8 cellular contexts compared by ENCODE assay signal in the genomic region with DNA sequence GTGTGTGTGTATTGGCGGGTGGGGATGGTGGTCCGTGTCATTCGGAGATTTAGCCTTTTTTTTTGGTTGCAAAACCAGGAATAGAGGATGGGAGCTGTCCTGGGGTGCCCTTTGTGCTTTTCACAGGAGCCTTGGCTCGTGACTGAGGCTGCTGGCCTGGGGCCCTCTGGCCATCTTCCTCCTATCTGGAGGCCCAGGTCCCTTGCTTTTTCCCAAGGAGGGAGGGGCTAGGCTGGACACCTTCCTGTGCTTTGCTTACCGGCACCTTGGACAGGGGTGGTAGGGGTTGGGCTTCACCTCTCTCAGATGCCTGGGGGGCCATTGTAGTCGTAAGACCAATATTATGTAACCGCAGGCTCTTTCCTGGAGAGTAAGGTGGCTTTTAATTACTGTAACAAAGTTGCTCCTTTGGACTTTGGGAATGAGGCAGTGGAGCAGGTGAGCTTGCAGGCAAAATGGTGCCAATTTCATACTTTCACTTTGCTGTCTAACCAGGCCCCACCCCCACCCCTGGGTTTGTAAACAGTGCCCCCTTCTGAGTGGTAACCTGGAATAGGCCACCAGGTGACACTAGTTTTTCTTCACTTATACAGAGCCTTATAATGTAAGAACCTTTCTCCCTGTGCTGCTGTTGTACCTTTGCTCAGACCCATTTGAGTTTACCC. TPM values are rescaled to one million over a fixed set of nuclear protein-coding genes. Genes with fewer than 3 reads are reported as not detected.
A peak's percentile ranks its signal among the peaks of the same experiment; 100 is the strongest.
DNase-seq lines count a peak whose midpoint lies in the region; ATAC-seq, FAIRE-seq and TF ChIP-seq lines count a peak whose summit lies in the region.

No MANE protein-coding gene starts in this region.

- FAIRE-seq in H1 (lab: Jason Lieb, UNC), result no peak

- H2AK5ac ChIP-seq in H1 (ENCODE audit: low read depth, low read length), result no peak overlapping the region

- peaks cover 20% of the 10 kb centered on the region for H3K79me1 ChIP-seq in H1 (ENCODE audit: low read depth, low read length)

- H3K9me3 ChIP-seq in H1 (ENCODE audit: insufficient read depth in 2 of 2, low read depth in 1 of 2, low read length in 1 of 2) (no peaks in the 10 kb centered on the region), mucosa of rectum (ENCODE audit: control insufficient read depth in 2 of 2, low read length in 2 of 2) (no peaks in the 10 kb centered on the region), suprapubic skin (no peaks in the 10 kb centered on the region)

- peaks cover 30% of the 10 kb centered on the region for H3K36me3 Mint-ChIP-seq in activated CD4-positive, alpha-beta memory T cell treated with anti-CD3 and anti-CD28 coated beads for 36 hours

- CTCF ChIA-PET in activated CD4-positive, alpha-beta memory T cell treated with anti-CD3 and anti-CD28 coated beads for 36 hours (lab: Charles Lee), result interaction anchor here (1.4 to 1.7 kb wide), 2 partner anchors 28 to 84 kb away, joined by 4 to 5 read pairs; no protein-coding TSS in a partner anchor
- CTCF ChIA-PET in H1 (lab: Charles Lee; ENCODE audit: partially characterized antibody), result interaction anchor here (0.7 to 1.8 kb wide), 6 partner anchors 13 to 224 kb away, joined by 3 to 4 read pairs (median 4); no protein-coding TSS in a partner anchor

- H4K20me1 ChIP-seq in H1 (replicated peaks in 1 of 2; ENCODE audit: control insufficient read depth in 1 of 2, insufficient read depth in 2 of 2, low read length in 2 of 2), result peaks cover 38 to 47% of the 10 kb centered on the region in 2 experiments

- H3K9ac ChIP-seq in H1 (replicated peaks in 1 of 4; ENCODE audit: extremely low read depth in 1 of 4, low read depth in 3 of 4, low read length in 3 of 4) (peak overlapping the region; percentile 80 to 95 (median 82)), mucosa of rectum (ENCODE audit: low read depth in 1 of 2, low read length in 2 of 2) (peak overlapping the region; percentile 80 to 95)

- H3K4ac ChIP-seq in H1 (replicated peaks; ENCODE audit: insufficient read length, low read depth, low read length), result no peak overlapping the region

- peaks cover 6 to 44% (median 17%) of the 10 kb centered on the region in 4 experiments for H3K36me3 ChIP-seq in H1 (ENCODE audit: control insufficient read depth in 2 of 4, insufficient read depth in 4 of 4, low read length in 3 of 4)
- peaks cover 10 to 39% of the 10 kb centered on the region in 2 donors for H3K36me3 ChIP-seq in mucosa of rectum (ENCODE audit: control insufficient read depth in 2 of 2, insufficient read depth in 2 of 2, low read length in 2 of 2)
- peaks cover 17% of the 10 kb centered on the region for H3K36me3 ChIP-seq in suprapubic skin

- no peaks in the 10 kb centered on the region for H3K27me3 Mint-ChIP-seq in activated CD4-positive, alpha-beta memory T cell treated with anti-CD3 and anti-CD28 coated beads for 36 hours

- H3K14ac ChIP-seq in H1 (ENCODE audit: insufficient read length), result peak overlapping the region; percentile 31

- H3K18ac ChIP-seq in H1 (ENCODE audit: extremely low read depth, low read length), result 0 out of 2 replicates have a peak overlapping the region, but pooled peaks have one; percentile 26

- intact Hi-C loops in activated CD4-positive, alpha-beta memory T cell treated with anti-CD3 and anti-CD28 coated beads for 36 hours (cut with micrococcal nuclease), result loop anchor here (5.0 to 10.0 kb wide), 4 partner anchors 97 to 1020 kb away; a partner anchor contains a TSS

- H3K27ac ChIP-seq in H1 (ENCODE audit: low read depth, low read length) (no peak overlapping the region), mucosa of rectum (ENCODE audit: low read depth in 2 of 2, low read length in 2 of 2) (peak overlapping the region; percentile 85 to 93), suprapubic skin (peak overlapping the region; percentile 90)

- TF ChIP-seq EP300 in H1 (IDR thresholded peaks at IDR 0.05; ENCODE audit: borderline replicate concordance in 1 of 2, low read depth in 2 of 2, low read length in 2 of 2) (no peak), suprapubic skin (IDR thresholded peaks at IDR 0.05) (no peak)

- H2BK12ac ChIP-seq in H1 (ENCODE audit: low read depth, low read length), result 0 out of 2 replicates have a peak overlapping the region, but pooled peaks have one; percentile 17

- no peak overlapping the region for H2BK5ac ChIP-seq in H1 (ENCODE audit: low read depth, low read length)

- POLR2A ChIA-PET in activated CD4-positive, alpha-beta memory T cell treated with anti-CD3 and anti-CD28 coated beads for 36 hours (lab: Charles Lee), result interaction anchor here (1.3 to 2.6 kb wide), 3 partner anchors 78 to 84 kb away, joined by 4 to 21 read pairs (median 9); a partner anchor contains a TSS
- POLR2A ChIA-PET in H1 (lab: Charles Lee; ENCODE audit: partially characterized antibody), result interaction anchor here (0.7 to 16.6 kb wide), 11 partner anchors 7 to 223 kb away, joined by 3 to 292 read pairs (median 4); a partner anchor contains a TSS

- H3K4me3 ChIP-seq in H1 (ENCODE audit: extremely low read depth in 1 of 4, insufficient read depth in 2 of 4, low read depth in 3 of 4, low read length in 4 of 4) (peak overlapping the region; percentile 78 to 91 (median 84)), mucosa of rectum (ENCODE audit: low read length in 2 of 2) (peak overlapping the region; percentile 90 to 95), suprapubic skin (peak overlapping the region; percentile 94)

- peak overlapping the region; percentile 9 for H3K56ac ChIP-seq in H1 (replicated peaks; ENCODE audit: insufficient read length, low read depth, low read length)

- DNase-seq in NOMO-1 (lab: John Stamatoyannopoulos, UW; ENCODE audit: unreplicated experiment in 2 of 2) (peak; percentile 15 to 22), NOMO-1 treated with dmso at 0.1 percent for 144 hours (lab: John Stamatoyannopoulos, UW; ENCODE audit: unreplicated experiment) (no peak), NCI-H2029 (lab: John Stamatoyannopoulos, UW) (peak; percentile 26), H1 (ENCODE audit: low read depth in 1 of 2, low spot score in 2 of 2) (peak in 1 of 2 experiments; percentile 58), suprapubic skin (ENCODE audit: low spot score in 2 of 2) (no peak)
- DNase-seq in activated CD4-positive, alpha-beta memory T cell treated with anti-CD3 and anti-CD28 coated beads for 36 hours, result peak; percentile 70

- peak in 1 of 2 experiments; percentile 40; a peak in 2 of 4 replicates for TF ChIP-seq RAD21 in H1 (IDR thresholded peaks at IDR 0.05 in 1 of 2, conservative IDR thresholded peaks at IDR 0.05 in 1 of 2; ENCODE audit: low read depth in 2 of 2, low read length in 2 of 2)

- peak overlapping the region; percentile 84 for H3K4me3 Mint-ChIP-seq in activated CD4-positive, alpha-beta memory T cell treated with anti-CD3 and anti-CD28 coated beads for 36 hours

- 5% methylated on average over 7 of the region's 7 CpGs; no CpG with 5 or more reads in 1 of the 2 experiments for WGBS in H1 (ENCODE audit: extremely low coverage in 1 of 2, insufficient coverage in 1 of 2, insufficient read length in 1 of 2, insufficient replicate concordance in 2 of 2, low coverage in 1 of 2, low lambda C conversion rate in 2 of 2, missing lambda C conversion rate in 1 of 2), 2 experiments
- 0% methylated on average over 7 of the region's 7 CpGs for WGBS in suprapubic skin

- peak overlapping the region; percentile 75 to 86 for H3K4me2 ChIP-seq in H1 (ENCODE audit: insufficient read depth in 1 of 2, low read depth in 2 of 2, low read length in 2 of 2)

- no peak overlapping the region for H3K23ac ChIP-seq in H1 (ENCODE audit: insufficient read length)

- H4K91ac ChIP-seq in H1 (replicated peaks; ENCODE audit: insufficient read length, low read length), result no peak overlapping the region

- TF ChIP-seq CTCF in H1 (IDR thresholded peaks at IDR 0.05; ENCODE audit: control extremely low read depth in 1 of 3, insufficient read depth in 1 of 3, low read depth in 1 of 3, low read length in 3 of 3), result peak; percentile 5 to 30 (median 22); a peak in 3 of 4 replicates
- TF ChIP-seq CTCF in suprapubic skin (IDR thresholded peaks at IDR 0.05), result no peak

- no peak overlapping the region for H2BK120ac ChIP-seq in H1 (replicated peaks; ENCODE audit: low read depth, low read length)

- no peak overlapping the region for H2BK15ac ChIP-seq in H1 (ENCODE audit: low read length)

- no peak overlapping the region for H4K8ac ChIP-seq in H1 (ENCODE audit: extremely low read depth, insufficient read depth, low read length)

- H4K5ac ChIP-seq in H1 (ENCODE audit: insufficient read length, low read depth, low read length), result no peak overlapping the region

- H3K27ac Mint-ChIP-seq in activated CD4-positive, alpha-beta memory T cell treated with anti-CD3 and anti-CD28 coated beads for 36 hours, result peak overlapping the region; percentile 81

- H3K27me3 ChIP-seq in H1 (replicated peaks in 1 of 4; ENCODE audit: control insufficient read depth in 3 of 4, extremely low read depth in 1 of 4, insufficient read depth in 3 of 4, low read length in 3 of 4) (no peaks in the 10 kb centered on the region; a peak in 1 of 7 replicates), mucosa of rectum (ENCODE audit: control insufficient read depth in 2 of 2, insufficient read depth in 2 of 2, low read length in 2 of 2) (no peaks in the 10 kb centered on the region), suprapubic skin (no peaks in the 10 kb centered on the region)

- H2AFZ ChIP-seq in H1 (ENCODE audit: low read length), result no peak overlapping the region

- peaks cover 43% of the 10 kb centered on the region for H3K4me1 Mint-ChIP-seq in activated CD4-positive, alpha-beta memory T cell treated with anti-CD3 and anti-CD28 coated beads for 36 hours (ENCODE audit: low read depth)

- no peaks in the 10 kb centered on the region for H3K9me3 Mint-ChIP-seq in activated CD4-positive, alpha-beta memory T cell treated with anti-CD3 and anti-CD28 coated beads for 36 hours

- H3K4me1 ChIP-seq in H1 (replicated peaks in 1 of 4; ENCODE audit: control insufficient read depth in 3 of 4, insufficient read depth in 4 of 4, low read length in 3 of 4) (peaks cover 11 to 24% (median 18%) of the 10 kb centered on the region in 4 experiments), mucosa of rectum (ENCODE audit: control insufficient read depth in 2 of 2, insufficient read depth in 2 of 2, low read length in 2 of 2) (peaks cover 15 to 28% of the 10 kb centered on the region in 2 donors), suprapubic skin (peaks cover 34% of the 10 kb centered on the region)

- peak; percentile 20 to 43; a peak in 2 of 3 replicates for TF ChIP-seq POLR2A in H1 (IDR thresholded peaks at IDR 0.05; ENCODE audit: control extremely low read depth in 1 of 2, low read depth in 2 of 2, low read length in 2 of 2)
- TF ChIP-seq POLR2A in suprapubic skin (IDR thresholded peaks at IDR 0.05), result no peak

- H3K79me2 ChIP-seq in H1 (ENCODE audit: control insufficient read depth in 1 of 2, insufficient read depth in 2 of 2, low read length in 2 of 2), result peaks cover 46 to 61% of the 10 kb centered on the region in 2 experiments

- no peak for ATAC-seq in HG03095 (IDR thresholded peaks at IDR 0.05; ENCODE audit: unreplicated experiment)

- H2BK20ac ChIP-seq in H1 (ENCODE audit: low read length), result no peak overlapping the region

- H3K23me2 ChIP-seq in H1 (ENCODE audit: low read depth, low read length), result peaks cover 11% of the 10 kb centered on the region

RNA-seq across cellular contexts. Expression of a gene that starts 1.2 kb away (rescaled TPM):
- 10 to 100 TPM; 24.8 to 26.8 TPM for total RNA-seq in activated CD4-positive, alpha-beta memory T cell treated with anti-CD3 and anti-CD28 coated beads for 36 hours
- total RNA-seq in H1 (2021; fragmentation: NEBNext Ultra II Directional; extraction: Animal tissue kit (Norgen Biotek cat#: 25700)), result 49.7 and 52.7 TPM in 2 replicates
- polyA plus RNA-seq in H1 (2011; rRNA removed), result 19.8 and 21.6 TPM in 2 replicates
- polyA plus RNA-seq in H1 (2011; cell fraction: cytosol; rRNA removed), result 24.8 TPM
- polyA plus RNA-seq in H1 (2011; cell fraction: nucleus; rRNA removed), result 13.0 TPM
- polyA plus RNA-seq in H1 (2012, experiment 1 of 2), result 55.1 to 71.7 TPM (median 59.8 TPM) in 4 replicates
- polyA plus RNA-seq in H1 (2012, experiment 2 of 2), result 23.3 TPM
- polyA plus RNA-seq in H1 (2013, experiment 1 of 2), result 20.9 TPM
- 21.2 TPM for polyA plus RNA-seq in H1 (2013, experiment 2 of 2)
- 32.7 and 36.5 TPM in 2 replicates for polyA minus RNA-seq in H1 (2011; rRNA and poly(A)+ RNA removed)
- polyA minus RNA-seq in H1 (2011; cell fraction: cytosol; rRNA and poly(A)+ RNA removed), result 18.9 TPM
- polyA minus RNA-seq in H1 (2011; cell fraction: nucleus; rRNA and poly(A)+ RNA removed), result 17.3 TPM
- total RNA-seq in suprapubic skin, result 10 to 100 TPM; 14.6 to 22.4 (median 16.5) TPM

Comparison
In these comparisons a context has a peak if more than half of its experiments do, and no peak if none do; other contexts are left out.
1. DNase-seq: peak in NOMO-1 (2 of 2), NCI-H2029 (single experiment) and activated CD4-positive, alpha-beta memory T cell treated with anti-CD3 and anti-CD28 coated beads for 36 hours (single experiment); none in NOMO-1 treated with dmso at 0.1 percent for 144 hours (single experiment) and suprapubic skin (0 of 2).
2. CTCF ChIP-seq: peak in H1 (3 of 3); none in suprapubic skin (0 of 2).
3. POLR2A ChIP-seq: peak in H1 (2 of 2); none in suprapubic skin (0 of 2).
4. Peak in every context shown above with its lines, with median percentiles within 50 percentile points of each other: H3K4me3 ChIP-seq.